ENCODE assay signal across 8 cellular contexts in genomic region chr10:63466168-63466935, GRCh38. TPM values are rescaled to one million over a fixed set of nuclear protein-coding genes. Genes with fewer than 3 reads are reported as not detected.
DNase-seq lines count a peak whose midpoint lies in the region; ATAC-seq and TF ChIP-seq lines count a peak whose summit lies in the region.

No MANE protein-coding gene starts in this region.

- peak; percentile 28 for ATAC-seq in GM21529 (IDR thresholded peaks at IDR 0.05; ENCODE audit: unreplicated experiment)

- H3K79me2 ChIP-seq in SK-N-SH (ENCODE audit: insufficient read depth), result peaks cover 96% of the 10 kb centered on the region

- peaks cover 23% of the 10 kb centered on the region; the same call in 1 of the 2 replicates for H4K20me1 ChIP-seq in SK-N-SH (ENCODE audit: insufficient read depth)

- TF ChIP-seq CTCF in SK-N-SH (IDR thresholded peaks at IDR 0.05), result no peak

- peaks cover 14 to 33% of the 10 kb centered on the region in 2 experiments; a peak in 3 of 4 replicates for H3K4me1 ChIP-seq in SK-N-SH (ENCODE audit: control insufficient read depth in 1 of 2, insufficient read depth in 2 of 2, low read depth in 1 of 2, low read length in 1 of 2)
- H3K4me1 ChIP-seq in iPS-20b (ENCODE audit: insufficient read depth, low read length), result peaks cover 3% of the 10 kb centered on the region; the same call in 1 of the 2 replicates
- H3K4me1 ChIP-seq in skeletal muscle tissue (ENCODE audit: control insufficient read depth in 3 of 3, insufficient read depth in 3 of 3, low read length in 3 of 3), result peaks cover 12 to 30% (median 13%) of the 10 kb centered on the region in 3 donors

- peak overlapping the region; percentile 82 to 96 for H3K4me3 ChIP-seq in SK-N-SH (ENCODE audit: low read depth in 2 of 2, low read length in 1 of 2)
- peak overlapping the region; percentile 87 for H3K4me3 ChIP-seq in iPS-20b (ENCODE audit: low read length)
- peak overlapping the region; percentile 91 to 93 (median 91) for H3K4me3 ChIP-seq in skeletal muscle tissue (ENCODE audit: low read length in 3 of 3)

- no peaks in the 10 kb centered on the region for H3K9me2 ChIP-seq in SK-N-SH

- DNase-seq in EL (peak; percentile 66), HuH-7 (ENCODE audit: low spot score) (peak; percentile 28), SK-N-SH (peak; percentile 55), T47D (ENCODE audit: low read depth in 1 of 2, low spot score in 1 of 2) (peak; percentile 43 to 77), COLO829 (ENCODE audit: low spot score) (no peak)

- H3K4me2 ChIP-seq in SK-N-SH, result peak overlapping the region; percentile 81

- CTCF ChIA-PET in SK-N-SH (lab: Yijun Ruan, JAX), result interaction anchor here (0.6 to 2.3 kb wide), 7 partner anchors 18 to 300 kb away, joined by 3 to 9 read pairs (median 3); no protein-coding TSS in a partner anchor

- H3K9ac ChIP-seq in SK-N-SH (peak overlapping the region; percentile 91), iPS-20b (ENCODE audit: low read depth, low read length) (peak overlapping the region; percentile 85; the same call in 1 of the 2 replicates), skeletal muscle tissue (ENCODE audit: low read depth in 1 of 3, low read length in 3 of 3) (peak overlapping the region; percentile 92 to 93 (median 92))

- H3K27me3 ChIP-seq in SK-N-SH (ENCODE audit: insufficient read depth) (no peaks in the 10 kb centered on the region), iPS-20b (ENCODE audit: insufficient read depth, low read length) (no peaks in the 10 kb centered on the region), skeletal muscle tissue (ENCODE audit: control insufficient read depth in 3 of 3, insufficient read depth in 3 of 3, low read length in 3 of 3) (no peaks in the 10 kb centered on the region)

- no peak for TF ChIP-seq EP300 in SK-N-SH (IDR thresholded peaks at IDR 0.05; ENCODE audit: borderline replicate concordance in 1 of 2, low read depth in 1 of 2, low read length in 1 of 2)

- H3K36me3 ChIP-seq in SK-N-SH (replicated peaks in 1 of 2; ENCODE audit: control insufficient read depth in 1 of 2, insufficient read depth in 2 of 2, low read length in 1 of 2) (peaks cover 0 to 5% of the 10 kb centered on the region in 2 experiments), iPS-20b (ENCODE audit: insufficient read depth, low read depth, low read length) (no peaks in the 10 kb centered on the region), skeletal muscle tissue (ENCODE audit: control insufficient read depth in 3 of 3, insufficient read depth in 3 of 3, low read length in 3 of 3) (no peaks in the 10 kb centered on the region)

- no peak for TF ChIP-seq RAD21 in SK-N-SH (IDR thresholded peaks at IDR 0.05; ENCODE audit: low read length)

- in situ Hi-C loops in T47D (cut with HindIII; ENCODE audit: low pct_unique_long_range_greater_than_20kb, low sequenced_read_pairs), result no loop called here

- POLR2A ChIA-PET in SK-N-SH (lab: Yijun Ruan, JAX), result interaction anchor here (0.9 to 3.7 kb wide), 3 partner anchors 55 to 198 kb away, joined by 3 to 24 read pairs (median 6); no protein-coding TSS in a partner anchor

- H3K9me3 ChIP-seq in SK-N-SH (no peaks in the 10 kb centered on the region), iPS-20b (ENCODE audit: insufficient read depth, low read depth, low read length) (no peaks in the 10 kb centered on the region), skeletal muscle tissue (ENCODE audit: control insufficient read depth in 3 of 3, low read length in 3 of 3) (no peaks in the 10 kb centered on the region)

- peak overlapping the region; percentile 80 for H2AFZ ChIP-seq in SK-N-SH (ENCODE audit: low read depth)

- H3K27ac ChIP-seq in SK-N-SH (ENCODE audit: low read depth in 2 of 2, low read length in 1 of 2) (peak overlapping the region; percentile 86 to 98), iPS-20b (ENCODE audit: low read length) (peak overlapping the region; percentile 33), skeletal muscle tissue (ENCODE audit: low read depth, low read length) (peak overlapping the region; percentile 91)

- WGBS in SK-N-SH (ENCODE audit: low lambda C conversion rate), result 3% methylated on average over 21 of the region's 21 CpGs

- H3F3A ChIP-seq in SK-N-SH (replicated peaks; ENCODE audit: insufficient read depth), result peaks cover 34% of the 10 kb centered on the region

TF ChIP-seq in SK-N-SH, 30 proteins besides CTCF, POLR2A, EP300 and RAD21 (continues in another document):
- TF ChIP-seq NRF1 (IDR thresholded peaks at IDR 0.05; ENCODE audit: low read depth, low read length) (no peak), IRF3 (IDR thresholded peaks at IDR 0.05; ENCODE audit: low read depth, low read length) (no peak), USF1 (IDR thresholded peaks at IDR 0.05; ENCODE audit: borderline replicate concordance, low read depth) (no peak), FOXJ3 (CRISPR knock-in tag; IDR thresholded peaks at IDR 0.05) (no peak), NFIC (IDR thresholded peaks at IDR 0.05; ENCODE audit: borderline replicate concordance) (no peak), EZH2phosphoT487 (IDR thresholded peaks at IDR 0.05; ENCODE audit: borderline replicate concordance, low read depth) (no peak), USF2 (IDR thresholded peaks at IDR 0.05; ENCODE audit: borderline replicate concordance, low read depth, low read length) (no peak), RXRA (IDR thresholded peaks at IDR 0.05; ENCODE audit: borderline replicate concordance, low read depth) (no peak), GABPA (IDR thresholded peaks at IDR 0.05; ENCODE audit: low read depth) (no peak), MAX (IDR thresholded peaks at IDR 0.05; ENCODE audit: low read depth) (no peak), MXI1 (IDR thresholded peaks at IDR 0.05; ENCODE audit: low read depth, low read length) (no peak; the same call in 1 of the 2 replicates), PBX3 (IDR thresholded peaks at IDR 0.05) (no peak), SIN3A (IDR thresholded peaks at IDR 0.05; ENCODE audit: borderline replicate concordance, low read depth, low read length) (no peak), TCF12 (IDR thresholded peaks at IDR 0.05) (no peak), TAF1 (IDR thresholded peaks at IDR 0.05; ENCODE audit: borderline replicate concordance, low read depth, low read length) (no peak), POLR2AphosphoS5 (IDR thresholded peaks at IDR 0.05; ENCODE audit: low read depth, low read length) (no peak), YY1 (IDR thresholded peaks at IDR 0.05; ENCODE audit: low read depth) (no peak)

RNA-seq across cellular contexts. Expression of gene JMJD1C, which starts 0.6 kb away (rescaled TPM):
- 11.7 and 15.3 TPM in 2 replicates for polyA plus RNA-seq in SK-N-SH (2012; rRNA removed)
- polyA plus RNA-seq in SK-N-SH (2012; cell fraction: cytosol; rRNA removed), result 11.6 and 12.5 TPM in 2 replicates
- 21.6 and 49.9 TPM in 2 replicates for polyA plus RNA-seq in SK-N-SH (2012; cell fraction: nucleus; rRNA removed)
- total RNA-seq in skeletal muscle tissue, result 90.8 TPM

RNA-seq across cellular contexts. Expression of gene REEP3, which starts 54.8 kb away (rescaled TPM):
- polyA plus RNA-seq in SK-N-SH (2012; rRNA removed), result 7.6 and 9.6 TPM in 2 replicates
- 13.0 and 17.1 TPM in 2 replicates for polyA plus RNA-seq in SK-N-SH (2012; cell fraction: cytosol; rRNA removed)
- 2.8 and 4.7 TPM in 2 replicates for polyA plus RNA-seq in SK-N-SH (2012; cell fraction: nucleus; rRNA removed)
- 13.6 TPM for total RNA-seq in skeletal muscle tissue

Comparison
In these comparisons a context has a peak if more than half of its experiments do, and no peak if none do; other contexts are left out.
1. H3K27ac ChIP-seq: peak in every context shown above with its lines; median percentile 92 in SK-N-SH; 91 in skeletal muscle tissue; 33 in iPS-20b.